13 cellular contexts compared by ENCODE assay signal in the genomic region with DNA sequence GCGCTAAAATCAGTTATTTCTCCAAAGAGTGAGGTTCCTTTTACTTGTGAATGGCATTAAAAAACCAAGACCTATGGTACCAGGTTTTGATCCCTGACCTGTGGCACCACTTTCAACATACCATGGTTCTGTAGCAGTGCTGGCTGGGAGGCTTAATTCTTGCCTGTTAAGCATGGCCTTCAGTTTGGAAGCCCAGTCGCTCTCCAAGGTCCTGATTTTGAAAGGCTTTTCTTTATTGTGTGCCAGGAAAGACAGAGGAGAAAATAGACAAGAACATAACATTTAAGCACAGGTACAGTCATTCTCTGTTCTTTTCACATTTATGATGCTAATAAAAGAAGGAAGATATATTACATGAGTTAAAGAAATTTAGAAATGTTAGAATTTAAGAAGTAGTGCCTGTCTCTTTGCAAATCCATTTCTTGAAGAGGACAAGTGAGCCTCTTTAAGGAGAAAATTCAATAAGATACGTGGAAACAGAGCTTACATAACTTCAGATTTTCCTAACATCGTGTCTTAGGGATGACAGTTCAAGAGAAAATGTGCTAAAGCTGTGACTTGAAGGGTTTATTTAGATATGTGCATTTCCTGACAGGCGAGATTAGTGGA.
DNase-seq lines count a peak whose midpoint lies in the region; ATAC-seq, FAIRE-seq and TF ChIP-seq lines count a peak whose summit lies in the region.
"Had no signal": no experiment of that assay in that cellular context is flagged by ENCODE, and none has a peak within 500 bp of the region (broad histone marks: within the 10 kb centered on the region; RNA-seq: fewer than 3 reads in every experiment).

No MANE protein-coding gene starts in this region.

- TF ChIP-seq POLR2A in GM12891 (IDR thresholded peaks at IDR 0.05; ENCODE audit: low read depth, low read length) (no peak), HepG2 (IDR thresholded peaks at IDR 0.05; ENCODE audit: insufficient read depth in 1 of 2, low read depth in 2 of 2, low read length in 2 of 2) (no peak), lower leg skin (IDR thresholded peaks at IDR 0.05) (no peak)

- TF ChIP-seq CTCF in astrocyte of the spinal cord (IDR thresholded peaks at IDR 0.05; ENCODE audit: low read depth, low read length) = no peak
- no peak for TF ChIP-seq CTCF in HepG2 (CRISPR knock-in tag; IDR thresholded peaks at IDR 0.05)
- TF ChIP-seq CTCF in lower leg skin (IDR thresholded peaks at IDR 0.05) = no peak

- no peaks in the 10 kb centered on the region for H3K79me2 ChIP-seq in HepG2 (ENCODE audit: insufficient read depth, low read length)

- H3K4me2 ChIP-seq in HepG2 (ENCODE audit: low read depth, low read length) = no peak overlapping the region

- H3K27me3 ChIP-seq in HepG2 (ENCODE audit: control insufficient read depth in 1 of 2, insufficient read depth in 2 of 2, low read length in 2 of 2) = no peaks in the 10 kb centered on the region; a peak in 1 of 5 replicates

- H3K27ac ChIP-seq in HepG2 (ENCODE audit: extremely low read length, insufficient read depth, low read length) = no peak overlapping the region
- H3K27ac ChIP-seq: psoas muscle had no signal

- POLR2A ChIA-PET in HepG2 (lab: Yijun Ruan, JAX) = no interaction called here

- FAIRE-seq in GM12891 (lab: Jason Lieb, UNC) (no peak), HepG2 (lab: Jason Lieb, UNC) (no peak)

- no peaks in the 10 kb centered on the region for H3K36me3 ChIP-seq in HepG2 (replicated peaks in 1 of 2; ENCODE audit: control insufficient read depth in 1 of 2, insufficient read depth in 2 of 2, low read length in 2 of 2)

- no peak overlapping the region for H3K9ac ChIP-seq in HepG2 (ENCODE audit: insufficient read depth, low read depth, low read length)

- TF ChIP-seq EP300 in HepG2 (IDR thresholded peaks at IDR 0.05; ENCODE audit: low read depth in 2 of 2, low read length in 2 of 2) = no peak
- TF ChIP-seq EP300 in HepG2 (CRISPR knock-in tag; IDR thresholded peaks at IDR 0.05; ENCODE audit: borderline replicate concordance) = no peak

- H4K20me1 ChIP-seq in HepG2 (ENCODE audit: insufficient read depth, low read length) = no peaks in the 10 kb centered on the region

- intact Hi-C loops in HepG2 (cut with micrococcal nuclease; ENCODE audit: unreplicated experiment) (no loop called here), lower leg skin (cut with DNase I; ENCODE audit: low total_unique reads) (no loop called here)

- DNase-seq in GM12891 (ENCODE audit: insufficient read length, low spot score) = peak; percentile 10
- DNase-seq in M059J (ENCODE audit: low read depth) = peak; percentile 24
- peak; percentile 1 for DNase-seq in astrocyte of the spinal cord (ENCODE audit: low read depth, low spot score)
- DNase-seq in HepG2 (ENCODE audit: low spot score) = peak; percentile 10
- DNase-seq in epidermal melanocyte (ENCODE audit: insufficient read length, low spot score) = no peak
- DNase-seq in lower leg skin (ENCODE audit: low spot score in 2 of 2) = no peak
- no peak for DNase-seq in GF-D8 (lab: John Stamatoyannopoulos, UW)
- DNase-seq: central memory CD4-positive, alpha-beta T cell; foreskin melanocyte; left colon; NCI-H446 treated with DMSO at 0.1 percent for 48 hours; psoas muscle had no signal

- H3K4me3 ChIP-seq in astrocyte of the spinal cord (ENCODE audit: low read depth, low read length) = no peak overlapping the region
- no peak overlapping the region for H3K4me3 ChIP-seq in HepG2 (replicated peaks in 1 of 3; ENCODE audit: insufficient read depth in 1 of 3, low read depth in 2 of 3, low read length in 3 of 3)
- no peak overlapping the region for H3K4me3 ChIP-seq in lower leg skin (ENCODE audit: low read depth, poor library complexity, severe bottlenecking)
- H3K4me3 ChIP-seq: psoas muscle had no signal

- 12% methylated on average over 5 of the region's 5 CpGs for whole genome bisulfite sequencing in HepG2 (ENCODE audit: low lambda C conversion rate)
- 45 to 50% methylated on average over 5 of the region's 5 CpGs for WGBS in lower leg skin, 2 donors

- ATAC-seq in HepG2 = no peak
- no peak for ATAC-seq in HG02938 (IDR thresholded peaks at IDR 0.05; ENCODE audit: unreplicated experiment)
- ATAC-seq: left colon, psoas muscle had no signal

- no peaks in the 10 kb centered on the region for H3K4me1 ChIP-seq in HepG2 (ENCODE audit: insufficient read depth, low read length)
- H3K4me1 ChIP-seq: psoas muscle had no signal

- CTCF ChIA-PET in HepG2 (lab: Yijun Ruan, JAX; ENCODE audit: low intra/inter-chr PET ratio, low total read pairs) = no interaction called here

- TF ChIP-seq RAD21 in HepG2 (CRISPR knock-in tag; IDR thresholded peaks at IDR 0.05) = no peak

- BruUV-seq in HepG2 (replicated peaks; lab: Mats Ljungman, UMichigan) = no TSS peak

- in situ Hi-C loops in astrocyte of the spinal cord (cut with HindIII; ENCODE audit: low sequenced_read_pairs) (no loop called here), HepG2 (cut with HindIII; ENCODE audit: extremely low pct_ligation_motif_present, low pct_unique_long_range_greater_than_20kb) (no loop called here)

- no peak overlapping the region for H2AFZ ChIP-seq in HepG2 (ENCODE audit: low read length)

- H3K9me3 ChIP-seq in HepG2 (ENCODE audit: low read length) = no peaks in the 10 kb centered on the region
- H3K9me3 ChIP-seq: psoas muscle had no signal

TF ChIP-seq in GM12891, 5 proteins besides CTCF, POLR2A, EP300 and RAD21:
- TF ChIP-seq POLR2AphosphoS5 (IDR thresholded peaks at IDR 0.05; ENCODE audit: low read depth, low read length) (no peak), PAX5 (IDR thresholded peaks at IDR 0.05; ENCODE audit: insufficient read depth, low read length, severe bottlenecking) (no peak), TAF1 (IDR thresholded peaks at IDR 0.05; ENCODE audit: low read depth, low read length) (no peak), SPI1 (IDR thresholded peaks at IDR 0.05; ENCODE audit: low read depth, low read length) (no peak)

TF ChIP-seq in HepG2, 621 proteins besides CTCF, POLR2A, EP300 and RAD21 (continues in another document):
- TF ChIP-seq, protein P1, sequence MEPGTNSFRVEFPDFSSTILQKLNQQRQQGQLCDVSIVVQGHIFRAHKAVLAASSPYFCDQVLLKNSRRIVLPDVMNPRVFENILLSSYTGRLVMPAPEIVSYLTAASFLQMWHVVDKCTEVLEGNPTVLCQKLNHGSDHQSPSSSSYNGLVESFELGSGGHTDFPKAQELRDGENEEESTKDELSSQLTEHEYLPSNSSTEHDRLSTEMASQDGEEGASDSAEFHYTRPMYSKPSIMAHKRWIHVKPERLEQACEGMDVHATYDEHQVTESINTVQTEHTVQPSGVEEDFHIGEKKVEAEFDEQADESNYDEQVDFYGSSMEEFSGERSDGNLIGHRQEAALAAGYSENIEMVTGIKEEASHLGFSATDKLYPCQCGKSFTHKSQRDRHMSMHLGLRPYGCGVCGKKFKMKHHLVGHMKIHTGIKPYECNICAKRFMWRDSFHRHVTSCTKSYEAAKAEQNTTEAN (CRISPR knock-in tag; conservative IDR thresholded peaks at IDR 0.05) = 0 out of 2 replicates have a peak, but pooled peaks have one; percentile 28
- TF ChIP-seq RXRB (CRISPR knock-in tag; IDR thresholded peaks at IDR 0.05; ENCODE audit: borderline replicate concordance) (0 out of 2 replicates have a peak, but pooled peaks have one; percentile 23), NKX3-1 (CRISPR knock-in tag; IDR thresholded peaks at IDR 0.05) (0 out of 2 replicates have a peak, but pooled peaks have one; percentile 31), MIER2 (CRISPR knock-in tag; IDR thresholded peaks at IDR 0.05) (peak; percentile 97), XBP1 (CRISPR knock-in tag; IDR thresholded peaks at IDR 0.05) (0 out of 2 replicates have a peak, but pooled peaks have one; percentile 25), HDAC2 (CRISPR knock-in tag; IDR thresholded peaks at IDR 0.05) (peak; percentile 23; the same call in 1 of the 2 replicates), ZSCAN21 (CRISPR knock-in tag; IDR thresholded peaks at IDR 0.05; ENCODE audit: borderline replicate concordance) (no peak), ZSCAN9 (CRISPR knock-in tag; IDR thresholded peaks at IDR 0.05; ENCODE audit: borderline replicate concordance) (0 out of 2 replicates have a peak, but pooled peaks have one; percentile 36), ZNF232 (CRISPR knock-in tag; IDR thresholded peaks at IDR 0.05; ENCODE audit: borderline replicate concordance) (peak; percentile 45; the same call in 1 of the 2 replicates), KLF6 (CRISPR knock-in tag; IDR thresholded peaks at IDR 0.05) (peak; percentile 37; the same call in 1 of the 2 replicates), EHMT2 (IDR thresholded peaks at IDR 0.05; ENCODE audit: borderline replicate concordance, low read depth, low read length) (peak; percentile 85; the same call in 1 of the 2 replicates), RARA (CRISPR knock-in tag; IDR thresholded peaks at IDR 0.05) (peak; percentile 23; the same call in 1 of the 2 replicates), ZIK1 (CRISPR knock-in tag; IDR thresholded peaks at IDR 0.05; ENCODE audit: borderline replicate concordance, low read depth) (no peak), RARG (CRISPR knock-in tag; IDR thresholded peaks at IDR 0.05; ENCODE audit: low read depth) (no peak)
- TF ChIP-seq, protein P2, sequence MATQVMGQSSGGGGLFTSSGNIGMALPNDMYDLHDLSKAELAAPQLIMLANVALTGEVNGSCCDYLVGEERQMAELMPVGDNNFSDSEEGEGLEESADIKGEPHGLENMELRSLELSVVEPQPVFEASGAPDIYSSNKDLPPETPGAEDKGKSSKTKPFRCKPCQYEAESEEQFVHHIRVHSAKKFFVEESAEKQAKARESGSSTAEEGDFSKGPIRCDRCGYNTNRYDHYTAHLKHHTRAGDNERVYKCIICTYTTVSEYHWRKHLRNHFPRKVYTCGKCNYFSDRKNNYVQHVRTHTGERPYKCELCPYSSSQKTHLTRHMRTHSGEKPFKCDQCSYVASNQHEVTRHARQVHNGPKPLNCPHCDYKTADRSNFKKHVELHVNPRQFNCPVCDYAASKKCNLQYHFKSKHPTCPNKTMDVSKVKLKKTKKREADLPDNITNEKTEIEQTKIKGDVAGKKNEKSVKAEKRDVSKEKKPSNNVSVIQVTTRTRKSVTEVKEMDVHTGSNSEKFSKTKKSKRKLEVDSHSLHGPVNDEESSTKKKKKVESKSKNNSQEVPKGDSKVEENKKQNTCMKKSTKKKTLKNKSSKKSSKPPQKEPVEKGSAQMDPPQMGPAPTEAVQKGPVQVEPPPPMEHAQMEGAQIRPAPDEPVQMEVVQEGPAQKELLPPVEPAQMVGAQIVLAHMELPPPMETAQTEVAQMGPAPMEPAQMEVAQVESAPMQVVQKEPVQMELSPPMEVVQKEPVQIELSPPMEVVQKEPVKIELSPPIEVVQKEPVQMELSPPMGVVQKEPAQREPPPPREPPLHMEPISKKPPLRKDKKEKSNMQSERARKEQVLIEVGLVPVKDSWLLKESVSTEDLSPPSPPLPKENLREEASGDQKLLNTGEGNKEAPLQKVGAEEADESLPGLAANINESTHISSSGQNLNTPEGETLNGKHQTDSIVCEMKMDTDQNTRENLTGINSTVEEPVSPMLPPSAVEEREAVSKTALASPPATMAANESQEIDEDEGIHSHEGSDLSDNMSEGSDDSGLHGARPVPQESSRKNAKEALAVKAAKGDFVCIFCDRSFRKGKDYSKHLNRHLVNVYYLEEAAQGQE (IDR thresholded peaks at IDR 0.05; ENCODE audit: borderline replicate concordance in 1 of 2, low read depth in 1 of 2, low read length in 2 of 2) = peak; percentile 68 to 96

Comparison
In these comparisons a context has a peak if more than half of its experiments do, and no peak if none do; other contexts are left out.
1. DNase-seq: peak in GM12891 (single experiment), M059J (single experiment), astrocyte of the spinal cord (single experiment) and HepG2 (single experiment); none in epidermal melanocyte (single experiment), lower leg skin (0 of 2) and GF-D8 (single experiment).